Comparison of ENCODE assay signal across 32 cellular contexts in genomic region chr18:62122330-62122729, GRCh38.
"Had no signal": no experiment of that assay in that cellular context is flagged by ENCODE, and none has a peak within 500 bp of the region (broad histone marks: within the 10 kb centered on the region; RNA-seq: fewer than 3 reads in every experiment).

No MANE protein-coding gene starts in this region.

- H3K9me3 ChIP-seq: gastrocnemius medialis had no signal

- FAIRE-seq: astrocyte, bronchial epithelial cell, endometrium, endothelial cell of umbilical vein had no signal

- H3K27ac ChIP-seq: brain microvascular endothelial cell, coronary artery, gastrocnemius medialis, WERI-Rb-1 had no signal

- H3K4me3 ChIP-seq: coronary artery, gastrocnemius medialis had no signal

- H3K27me3 ChIP-seq: brain microvascular endothelial cell, gastrocnemius medialis had no signal

- DNase-seq: activated B cell treated with CpG ODN at 0.5 μM for 24 hours; activated CD4-positive, alpha-beta T cell treated with anti-CD3 and anti-CD28 coated beads for 48 hours; activated CD4-positive, alpha-beta T cell treated with anti-CD3 and anti-CD28 coated beads, Interleukin-2, amount 50 U/mL, for 1 hour; activated CD4-positive, alpha-beta T cell treated with anti-CD3 and anti-CD28 coated beads, Interleukin-2, amount 50 U/mL, for 48 hours; activated CD8-positive, alpha-beta memory T cell treated with anti-CD3 and anti-CD28 coated beads, Interleukin-2, amount 50 U/mL, for 48 hours; activated CD8-positive, alpha-beta T cell treated with anti-CD3 and anti-CD28 coated beads for 36 hours; activated gamma-delta T cell treated with Interleukin-2 at 50 U/mL for 16 hours; activated naive CD4-positive, alpha-beta T cell treated with anti-CD3 and anti-CD28 coated beads, Interleukin-2, amount 50 U/mL, for 16 hours; activated naive CD4-positive, alpha-beta T cell treated with Interleukin-2 at 50 U/mL for 16 hours; activated T-cell treated with anti-CD3 and anti-CD28 coated beads for 4 hours; activated T-cell treated with anti-CD3 and anti-CD28 coated beads, Interleukin-2, amount 50 U/mL, for 24 hours; activated T-cell treated with anti-CD3 and anti-CD28 coated beads, Interleukin-2, amount 50 U/mL, for 72 hours; amniotic stem cell; anterior cingulate cortex; brain microvascular endothelial cell; dermis blood vessel endothelial cell; effector CD4-positive, alpha-beta T cell; effector memory CD8-positive, alpha-beta T cell; foreskin fibroblast; gastrocnemius medialis; glutamatergic neuron; T-helper 1 cell; T-helper 17 cell; T1000; WERI-Rb-1 had no signal

- ATAC-seq: activated CD4-positive, CD25-positive, alpha-beta regulatory T cell treated with anti-CD3 and anti-CD28 coated beads, Interleukin-2, amount 50 U/mL, for 24 hours; activated CD8-positive, alpha-beta T cell treated with anti-CD3 and anti-CD28 coated beads for 36 hours; activated T-cell treated with anti-CD3 and anti-CD28 coated beads, Interleukin-2, amount 50 U/mL, for 72 hours; effector memory CD8-positive, alpha-beta T cell; esophagus mucosa; gastrocnemius medialis; T-helper 17 cell had no signal

- H3K4me1 ChIP-seq: gastrocnemius medialis had no signal

- H3K36me3 ChIP-seq: brain microvascular endothelial cell, gastrocnemius medialis, WERI-Rb-1 had no signal
